Comparison of ENCODE assay signal across 1 cellular context in genomic region chr20:63533871-63534393, GRCh38.
TF ChIP-seq lines count a peak whose summit lies in the region.

No MANE protein-coding gene starts in this region.

TF ChIP-seq in HepG2, 621 proteins besides CTCF, POLR2A, EP300 and RAD21:
- TF ChIP-seq POLR2G (IDR thresholded peaks at IDR 0.05; ENCODE audit: low read depth, low read length) (no peak), RERE (CRISPR knock-in tag; IDR thresholded peaks at IDR 0.05; ENCODE audit: low read depth) (no peak), ZBTB38 (CRISPR knock-in tag; IDR thresholded peaks at IDR 0.05) (peak; percentile 59), MAFF (IDR thresholded peaks at IDR 0.05; ENCODE audit: low read depth, low read length) (no peak), PHF8 (CRISPR knock-in tag; IDR thresholded peaks at IDR 0.05) (0 out of 2 replicates have a peak, but pooled peaks have one; percentile 21), ATF7-NPFF (CRISPR knock-in tag; IDR thresholded peaks at IDR 0.05; ENCODE audit: low read depth) (0 out of 2 replicates have a peak, but pooled peaks have one; percentile 31), SKIL (CRISPR knock-in tag; IDR thresholded peaks at IDR 0.05; ENCODE audit: borderline replicate concordance) (no peak), BRCA1 (CRISPR knock-in tag; IDR thresholded peaks at IDR 0.05) (no peak), ZNF776 (CRISPR knock-in tag; IDR thresholded peaks at IDR 0.05) (0 out of 2 replicates have a peak, but pooled peaks have one; percentile 20), HDAC1 (CRISPR knock-in tag; IDR thresholded peaks at IDR 0.05) (no peak), SALL1 (CRISPR knock-in tag; IDR thresholded peaks at IDR 0.05) (peak; percentile 5; the same call in 1 of the 2 replicates), DNMT1 (CRISPR knock-in tag; IDR thresholded peaks at IDR 0.05) (0 out of 2 replicates have a peak, but pooled peaks have one; percentile 17), CCDC6 (CRISPR knock-in tag; IDR thresholded peaks at IDR 0.05) (no peak), ZNF414 (CRISPR knock-in tag; IDR thresholded peaks at IDR 0.05) (no peak), REXO4 (CRISPR knock-in tag; IDR thresholded peaks at IDR 0.05; ENCODE audit: borderline replicate concordance) (no peak), ZMYM4 (CRISPR knock-in tag; IDR thresholded peaks at IDR 0.05) (no peak), ZBTB33 (CRISPR knock-in tag; IDR thresholded peaks at IDR 0.05) (peak; percentile 41; the same call in 1 of the 2 replicates), MATR3 (CRISPR knock-in tag; IDR thresholded peaks at IDR 0.05) (0 out of 2 replicates have a peak, but pooled peaks have one; percentile 55), NR2F6 (IDR thresholded peaks at IDR 0.05) (no peak), NR2F6 (CRISPR knock-in tag; IDR thresholded peaks at IDR 0.05) (0 out of 2 replicates have a peak, but pooled peaks have one; percentile 14), ZFY (CRISPR knock-in tag; IDR thresholded peaks at IDR 0.05) (peak; percentile 25; the same call in 1 of the 2 replicates), SPEN (CRISPR knock-in tag; IDR thresholded peaks at IDR 0.05; ENCODE audit: low read depth) (peak; percentile 23; the same call in 1 of the 2 replicates)
